ENCODE assay signal across 17 cellular contexts in genomic region chr9:136695955-136696354, GRCh38. TPM values are rescaled to one million over a fixed set of nuclear protein-coding genes. Genes with fewer than 3 reads are reported as not detected.
DNase-seq lines count a peak whose midpoint lies in the region; ATAC-seq, FAIRE-seq and TF ChIP-seq lines count a peak whose summit lies in the region.
"Had no signal": no experiment of that assay in that cellular context is flagged by ENCODE, and none has a peak within 500 bp of the region (broad histone marks: within the 10 kb centered on the region; RNA-seq: fewer than 3 reads in every experiment).

No MANE protein-coding gene starts in this region.

- H2BK5ac ChIP-seq in H1 (ENCODE audit: low read depth, low read length): peak overlapping the region; percentile 16; the same call in 1 of the 2 replicates

- no peak overlapping the region for H3K4me3 Mint-ChIP-seq in type B pancreatic cell

- H3K36me3 ChIP-seq in H1 (ENCODE audit: control insufficient read depth in 2 of 4, insufficient read depth in 4 of 4, low read length in 3 of 4): no peaks in the 10 kb centered on the region
- H3K36me3 ChIP-seq: gastrocnemius medialis had no signal

- H3K4me1 ChIP-seq in H1 (replicated peaks in 1 of 4; ENCODE audit: control insufficient read depth in 3 of 4, insufficient read depth in 4 of 4, low read length in 3 of 4): peaks cover 0 to 16% (median 12%) of the 10 kb centered on the region in 4 experiments; a peak in 5 of 7 replicates

- H4K8ac ChIP-seq in H1 (ENCODE audit: extremely low read depth, insufficient read depth, low read length): 0 out of 2 replicates have a peak overlapping the region, but pooled peaks have one; percentile 11

- H3K27ac ChIP-seq in H1 (ENCODE audit: low read depth, low read length): 0 out of 2 replicates have a peak overlapping the region, but pooled peaks have one; percentile 15
- H3K27ac ChIP-seq: gastrocnemius medialis had no signal

- no peak overlapping the region for H2BK20ac ChIP-seq in H1 (ENCODE audit: low read length)

- H3K27me3 Mint-ChIP-seq in type B pancreatic cell: no peaks in the 10 kb centered on the region

- H2AK5ac ChIP-seq in H1 (ENCODE audit: low read depth, low read length): peak overlapping the region; percentile 48

- H3K4ac ChIP-seq in H1 (replicated peaks; ENCODE audit: insufficient read length, low read depth, low read length): no peak overlapping the region

- H3K4me3 ChIP-seq in H1 (ENCODE audit: extremely low read depth in 1 of 4, insufficient read depth in 2 of 4, low read depth in 3 of 4, low read length in 4 of 4): no peak overlapping the region
- H3K4me3 ChIP-seq: gastrocnemius medialis had no signal

- H3K9me3 Mint-ChIP-seq in type B pancreatic cell: no peaks in the 10 kb centered on the region

- no peak overlapping the region for H3K14ac ChIP-seq in H1 (ENCODE audit: insufficient read length)

- TF ChIP-seq RAD21 in H1 (IDR thresholded peaks at IDR 0.05 in 1 of 2, conservative IDR thresholded peaks at IDR 0.05 in 1 of 2; ENCODE audit: low read depth in 2 of 2, low read length in 2 of 2): no peak

- no peak overlapping the region for H2BK15ac ChIP-seq in H1 (ENCODE audit: low read length)

- CTCF ChIA-PET in H1 (lab: Charles Lee; ENCODE audit: partially characterized antibody): interaction anchor here (0.6 to 3.6 kb wide), 6 partner anchors 13 to 211 kb away, joined by 3 to 21 read pairs (median 6); partner anchors contain the start of gene DIPK1B

- H4K5ac ChIP-seq in H1 (ENCODE audit: insufficient read length, low read depth, low read length): no peak overlapping the region

- H3K79me2 ChIP-seq in H1 (ENCODE audit: control insufficient read depth in 1 of 2, insufficient read depth in 2 of 2, low read length in 2 of 2): no peaks in the 10 kb centered on the region

- no peak overlapping the region for H2BK120ac ChIP-seq in H1 (replicated peaks; ENCODE audit: low read depth, low read length)

- TF ChIP-seq POLR2A in H1 (IDR thresholded peaks at IDR 0.05; ENCODE audit: control extremely low read depth in 1 of 2, low read depth in 2 of 2, low read length in 2 of 2): no peak

- H3K79me1 ChIP-seq in H1 (ENCODE audit: low read depth, low read length): no peaks in the 10 kb centered on the region

- TF ChIP-seq EP300 in H1 (IDR thresholded peaks at IDR 0.05; ENCODE audit: borderline replicate concordance in 1 of 2, low read depth in 2 of 2, low read length in 2 of 2): no peak

- H2BK12ac ChIP-seq in H1 (ENCODE audit: low read depth, low read length): peak overlapping the region; percentile 19; the same call in 1 of the 2 replicates

- H3K56ac ChIP-seq in H1 (replicated peaks; ENCODE audit: insufficient read length, low read depth, low read length): no peak overlapping the region

- H3K4me2 ChIP-seq in H1 (ENCODE audit: insufficient read depth in 1 of 2, low read depth in 2 of 2, low read length in 2 of 2): no peak overlapping the region

- H3K9me3 ChIP-seq in H1 (ENCODE audit: insufficient read depth in 2 of 2, low read depth in 1 of 2, low read length in 1 of 2): no peaks in the 10 kb centered on the region
- H3K9me3 ChIP-seq: gastrocnemius medialis had no signal

- H3K27ac Mint-ChIP-seq in type B pancreatic cell: peak overlapping the region; percentile 41

- POLR2A ChIA-PET in H1 (lab: Charles Lee; ENCODE audit: partially characterized antibody): interaction anchor here (0.6 to 0.9 kb wide), 2 partner anchors 25 to 191 kb away, joined by 3 read pairs; no protein-coding TSS in a partner anchor

- no peak overlapping the region for H3K23ac ChIP-seq in H1 (ENCODE audit: insufficient read length)

- no peak overlapping the region for H3K18ac ChIP-seq in H1 (ENCODE audit: extremely low read depth, low read length)

- peaks cover 12% of the 10 kb centered on the region for H3K4me1 Mint-ChIP-seq in type B pancreatic cell (ENCODE audit: unreplicated experiment)

- no peaks in the 10 kb centered on the region for H4K20me1 ChIP-seq in H1 (replicated peaks in 1 of 2; ENCODE audit: control insufficient read depth in 1 of 2, insufficient read depth in 2 of 2, low read length in 2 of 2)

- H2AFZ ChIP-seq in H1 (ENCODE audit: low read length): no peak overlapping the region

- no peak for FAIRE-seq in H1 (lab: Jason Lieb, UNC)

- WGBS in H1 (ENCODE audit: extremely low coverage in 1 of 2, insufficient coverage in 1 of 2, insufficient read length in 1 of 2, insufficient replicate concordance in 2 of 2, low coverage in 1 of 2, low lambda C conversion rate in 2 of 2, missing lambda C conversion rate in 1 of 2), 2 experiments: 89% methylated on average over 23 of the region's 23 CpGs; no CpG with 5 or more reads in 1 of the 2 experiments

- H3K23me2 ChIP-seq in H1 (ENCODE audit: low read depth, low read length): no peaks in the 10 kb centered on the region

- H3K36me3 Mint-ChIP-seq in type B pancreatic cell: no peaks in the 10 kb centered on the region

- no peak for ATAC-seq in GM19351 (IDR thresholded peaks at IDR 0.05; ENCODE audit: unreplicated experiment)
- ATAC-seq: gastrocnemius medialis had no signal

- H3K9ac ChIP-seq in H1 (replicated peaks in 1 of 4; ENCODE audit: extremely low read depth in 1 of 4, low read depth in 3 of 4, low read length in 3 of 4): no peak overlapping the region

- H3K27me3 ChIP-seq in H1 (replicated peaks in 1 of 4; ENCODE audit: control insufficient read depth in 3 of 4, extremely low read depth in 1 of 4, insufficient read depth in 3 of 4, low read length in 3 of 4): no peaks in the 10 kb centered on the region

- no peak overlapping the region for H4K91ac ChIP-seq in H1 (replicated peaks; ENCODE audit: insufficient read length, low read length)

- no peak for TF ChIP-seq CTCF in H1 (IDR thresholded peaks at IDR 0.05; ENCODE audit: control extremely low read depth in 1 of 3, insufficient read depth in 1 of 3, low read depth in 1 of 3, low read length in 3 of 3)
- TF ChIP-seq CTCF in type B pancreatic cell (conservative IDR thresholded peaks at IDR 0.05): no peak

- peak; percentile 68 for DNase-seq in NCI-H82 (lab: John Stamatoyannopoulos, UW)
- no peak for DNase-seq in NCI-H82 treated with DMSO at 0.1 percent for 48 hours (lab: John Stamatoyannopoulos, UW; ENCODE audit: unreplicated experiment)
- DNase-seq in NCI-H524 (lab: John Stamatoyannopoulos, UW): peak; percentile 94 to 96
- peak in 1 of 2 experiments; percentile 47 for DNase-seq in H1 (ENCODE audit: low read depth in 1 of 2, low spot score in 2 of 2)
- no peak for DNase-seq in type B pancreatic cell (ENCODE audit: extremely low spot score, unreplicated experiment)
- DNase-seq in GM19238 (ENCODE audit: insufficient read length, low spot score): no peak
- DNase-seq in NCI-H446 treated with DMSO at 0.1 percent for 48 hours (lab: John Stamatoyannopoulos, UW): no peak
- DNase-seq: activated CD4-positive, CD25-positive, alpha-beta regulatory T cell; activated T-cell treated with anti-CD3 and anti-CD28 coated beads for 4 hours; amygdala; effector CD4-positive, alpha-beta T cell; gastrocnemius medialis; KBM-7; kidney glomerular epithelial cell; NCI-H226; occipital lobe had no signal

RNA-seq across cellular contexts. Expression of gene AGPAT2, which starts 8.7 kb away (rescaled TPM):
- total RNA-seq in H1 (2021; fragmentation: NEBNext Ultra II Directional; extraction: Animal tissue kit (Norgen Biotek cat#: 25700)): 30.5 and 31.6 TPM in 2 replicates
- 37.6 and 52.1 TPM in 2 replicates for polyA plus RNA-seq in H1 (2011; rRNA removed)
- 36.0 TPM for polyA plus RNA-seq in H1 (2011; cell fraction: cytosol; rRNA removed)
- polyA plus RNA-seq in H1 (2011; cell fraction: nucleus; rRNA removed): 44.9 TPM
- polyA plus RNA-seq in H1 (2012, experiment 1 of 2): 16.4 to 27.5 TPM (median 25.2 TPM) in 4 replicates
- 26.0 TPM for polyA plus RNA-seq in H1 (2012, experiment 2 of 2)
- 32.4 TPM for polyA plus RNA-seq in H1 (2013, experiment 1 of 2)
- polyA plus RNA-seq in H1 (2013, experiment 2 of 2): 37.1 TPM
- 9.3 and 15.5 TPM in 2 replicates for polyA minus RNA-seq in H1 (2011; rRNA and poly(A)+ RNA removed)
- 19.5 TPM for polyA minus RNA-seq in H1 (2011; cell fraction: cytosol; rRNA and poly(A)+ RNA removed)
- polyA minus RNA-seq in H1 (2011; cell fraction: nucleus; rRNA and poly(A)+ RNA removed): 12.9 TPM
- total RNA-seq in type B pancreatic cell (ENCODE audit: low replicate concordance): 47.8 and 75.3 TPM in 2 replicates

RNA-seq across cellular contexts. Expression of gene DIPK1B, which starts 16.4 kb away (rescaled TPM):
- total RNA-seq in H1 (2021; fragmentation: NEBNext Ultra II Directional; extraction: Animal tissue kit (Norgen Biotek cat#: 25700)): 32.3 and 35.3 TPM in 2 replicates
- polyA plus RNA-seq in H1 (2011; rRNA removed): 64.8 and 78.8 TPM in 2 replicates
- polyA plus RNA-seq in H1 (2011; cell fraction: cytosol; rRNA removed): 58.4 TPM
- polyA plus RNA-seq in H1 (2011; cell fraction: nucleus; rRNA removed): 75.1 TPM
- 19.5 to 34.6 TPM (median 30.7 TPM) in 4 replicates for polyA plus RNA-seq in H1 (2012, experiment 1 of 2)
- polyA plus RNA-seq in H1 (2012, experiment 2 of 2): 28.6 TPM
- 28.2 TPM for polyA plus RNA-seq in H1 (2013, experiment 1 of 2)
- polyA plus RNA-seq in H1 (2013, experiment 2 of 2): 28.5 TPM
- polyA minus RNA-seq in H1 (2011; rRNA and poly(A)+ RNA removed): 13.3 and 14.7 TPM in 2 replicates
- polyA minus RNA-seq in H1 (2011; cell fraction: cytosol; rRNA and poly(A)+ RNA removed): 22.6 TPM
- polyA minus RNA-seq in H1 (2011; cell fraction: nucleus; rRNA and poly(A)+ RNA removed): 19.6 TPM
- 40.8 and 48.7 TPM in 2 replicates for total RNA-seq in type B pancreatic cell (ENCODE audit: low replicate concordance)

RNA-seq across cellular contexts. Expression of gene EGFL7, which starts 33.2 kb away (rescaled TPM):
- 37.8 and 39.8 TPM in 2 replicates for total RNA-seq in H1 (2021; fragmentation: NEBNext Ultra II Directional; extraction: Animal tissue kit (Norgen Biotek cat#: 25700))
- polyA plus RNA-seq in H1 (2011; rRNA removed): 53.4 and 82.5 TPM in 2 replicates
- polyA plus RNA-seq in H1 (2011; cell fraction: cytosol; rRNA removed): 63.0 TPM
- 82.5 TPM for polyA plus RNA-seq in H1 (2011; cell fraction: nucleus; rRNA removed)
- polyA plus RNA-seq in H1 (2012, experiment 1 of 2): 17.3 to 46.4 TPM (median 40.7 TPM) in 4 replicates
- 43.2 TPM for polyA plus RNA-seq in H1 (2012, experiment 2 of 2)
- polyA plus RNA-seq in H1 (2013, experiment 1 of 2): 66.8 TPM
- polyA plus RNA-seq in H1 (2013, experiment 2 of 2): 68.8 TPM
- 7.2 and 9.3 TPM in 2 replicates for polyA minus RNA-seq in H1 (2011; rRNA and poly(A)+ RNA removed)
- 30.7 TPM for polyA minus RNA-seq in H1 (2011; cell fraction: cytosol; rRNA and poly(A)+ RNA removed)
- 12.8 TPM for polyA minus RNA-seq in H1 (2011; cell fraction: nucleus; rRNA and poly(A)+ RNA removed)
- 20.7 and 25.5 TPM in 2 replicates for total RNA-seq in type B pancreatic cell (ENCODE audit: low replicate concordance)

RNA-seq across cellular contexts. Expression of gene LCN10, which starts 46.8 kb away (rescaled TPM):
- 2.8 and 4.8 TPM in 2 replicates for total RNA-seq in H1 (2021; fragmentation: NEBNext Ultra II Directional; extraction: Animal tissue kit (Norgen Biotek cat#: 25700))
- polyA plus RNA-seq in H1 (2011; rRNA removed): 2.6 and 3.5 TPM in 2 replicates
- 3.5 TPM for polyA plus RNA-seq in H1 (2011; cell fraction: cytosol; rRNA removed)
- 3.0 TPM for polyA plus RNA-seq in H1 (2011; cell fraction: nucleus; rRNA removed)
- polyA plus RNA-seq in H1 (2012, experiment 1 of 2): 1.1 to 2.7 TPM (median 2.4 TPM) in 4 replicates
- polyA plus RNA-seq in H1 (2012, experiment 2 of 2): 2.3 TPM
- 2.1 TPM for polyA plus RNA-seq in H1 (2013, experiment 1 of 2)
- polyA plus RNA-seq in H1 (2013, experiment 2 of 2): 2.0 TPM
- 0.98 and 1.5 TPM in 2 replicates for polyA minus RNA-seq in H1 (2011; rRNA and poly(A)+ RNA removed)
- 2.1 TPM for polyA minus RNA-seq in H1 (2011; cell fraction: cytosol; rRNA and poly(A)+ RNA removed)
- polyA minus RNA-seq in H1 (2011; cell fraction: nucleus; rRNA and poly(A)+ RNA removed): 0.60 TPM
- not detected in 2 replicates for total RNA-seq in type B pancreatic cell (ENCODE audit: low replicate concordance)
- total RNA-seq: occipital lobe had no signal

RNA-seq across cellular contexts. Expression of gene LCN6, which starts 52.4 kb away (rescaled TPM):
- total RNA-seq in H1 (2021; fragmentation: NEBNext Ultra II Directional; extraction: Animal tissue kit (Norgen Biotek cat#: 25700)): not detected in 2 replicates
- not detected in 2 replicates for polyA plus RNA-seq in H1 (2011; rRNA removed)
- not detected for polyA plus RNA-seq in H1 (2011; cell fraction: cytosol; rRNA removed)
- not detected for polyA plus RNA-seq in H1 (2011; cell fraction: nucleus; rRNA removed)
- not detected in 4 replicates for polyA plus RNA-seq in H1 (2012, experiment 1 of 2)
- polyA plus RNA-seq in H1 (2012, experiment 2 of 2): not detected
- not detected for polyA plus RNA-seq in H1 (2013, experiment 1 of 2)
- not detected for polyA plus RNA-seq in H1 (2013, experiment 2 of 2)
- not detected in 2 replicates for polyA minus RNA-seq in H1 (2011; rRNA and poly(A)+ RNA removed)
- not detected for polyA minus RNA-seq in H1 (2011; cell fraction: cytosol; rRNA and poly(A)+ RNA removed)
- polyA minus RNA-seq in H1 (2011; cell fraction: nucleus; rRNA and poly(A)+ RNA removed): not detected
- total RNA-seq in type B pancreatic cell (ENCODE audit: low replicate concordance): not detected in 2 replicates
- total RNA-seq: occipital lobe had no signal

Comparison
In these comparisons a context has a peak if more than half of its experiments do, and no peak if none do; other contexts are left out.
1. DNase-seq: peak in NCI-H82 (single experiment) and NCI-H524 (2 of 2); none in NCI-H82 treated with DMSO at 0.1 percent for 48 hours (single experiment), type B pancreatic cell (single experiment), GM19238 (single experiment) and NCI-H446 treated with DMSO at 0.1 percent for 48 hours (single experiment).